Comparison of ENCODE assay signal across 10 cellular contexts in genomic region chr4:100372432-100372831, GRCh38.
DNase-seq lines count a peak whose midpoint lies in the region; ATAC-seq, FAIRE-seq and TF ChIP-seq lines count a peak whose summit lies in the region.
"Had no signal": no experiment of that assay in that cellular context is flagged by ENCODE, and none has a peak within 500 bp of the region (broad histone marks: within the 10 kb centered on the region; RNA-seq: fewer than 3 reads in every experiment).

No MANE protein-coding gene starts in this region.

- H3K27ac ChIP-seq in left ventricle myocardium inferior (replicated peaks) (no peak overlapping the region), right atrium auricular region (no peak overlapping the region), MM.1S (ENCODE audit: low read length) (no peak overlapping the region), H1 (ENCODE audit: low read depth, low read length) (no peak overlapping the region)

- H3K9me3 ChIP-seq in left ventricle myocardium inferior (replicated peaks) (no peaks in the 10 kb centered on the region), right atrium auricular region (no peaks in the 10 kb centered on the region), MM.1S (replicated peaks; ENCODE audit: insufficient read depth, low read length) (no peaks in the 10 kb centered on the region), H1 (ENCODE audit: insufficient read depth in 2 of 2, low read depth in 1 of 2, low read length in 1 of 2) (no peaks in the 10 kb centered on the region)

- H4K20me1 ChIP-seq in MM.1S (ENCODE audit: insufficient read depth, low read length) = no peaks in the 10 kb centered on the region
- H4K20me1 ChIP-seq in H1 (replicated peaks in 1 of 2; ENCODE audit: control insufficient read depth in 1 of 2, insufficient read depth in 2 of 2, low read length in 2 of 2) = no peaks in the 10 kb centered on the region

- no peak overlapping the region for H3K4me3 Mint-ChIP-seq in type B pancreatic cell

- H3K9me3 Mint-ChIP-seq in type B pancreatic cell = peaks cover 5% of the 10 kb centered on the region

- no peak overlapping the region for H3K27ac Mint-ChIP-seq in type B pancreatic cell

- no peak overlapping the region for H3K23ac ChIP-seq in H1 (ENCODE audit: insufficient read length)

- FAIRE-seq in H1 (lab: Jason Lieb, UNC) = no peak

- no peaks in the 10 kb centered on the region for H3K4me1 ChIP-seq in left ventricle myocardium inferior
- H3K4me1 ChIP-seq in right atrium auricular region = no peaks in the 10 kb centered on the region
- peaks cover 6% of the 10 kb centered on the region for H3K4me1 ChIP-seq in MM.1S (ENCODE audit: low read length)
- H3K4me1 ChIP-seq in H1 (replicated peaks in 1 of 4; ENCODE audit: control insufficient read depth in 3 of 4, insufficient read depth in 4 of 4, low read length in 3 of 4) = no peaks in the 10 kb centered on the region

- no peak overlapping the region for H3K4me3 ChIP-seq in left ventricle myocardium inferior
- no peak overlapping the region for H3K4me3 ChIP-seq in right atrium auricular region
- H3K4me3 ChIP-seq in MM.1S (ENCODE audit: low read length) = no peak overlapping the region
- no peak overlapping the region for H3K4me3 ChIP-seq in H1 (ENCODE audit: extremely low read depth in 1 of 4, insufficient read depth in 2 of 4, low read depth in 3 of 4, low read length in 4 of 4)
- H3K4me3 ChIP-seq: lung had no signal

- no peak overlapping the region for H3K18ac ChIP-seq in H1 (ENCODE audit: extremely low read depth, low read length)

- no peak overlapping the region for H4K91ac ChIP-seq in H1 (replicated peaks; ENCODE audit: insufficient read length, low read length)

- intact Hi-C loops in left ventricle myocardium inferior (cut with micrococcal nuclease) = no loop called here

- H3K36me3 Mint-ChIP-seq in type B pancreatic cell = no peaks in the 10 kb centered on the region

- no peaks in the 10 kb centered on the region for H3K23me2 ChIP-seq in H1 (ENCODE audit: low read depth, low read length)

- no peak overlapping the region for H2BK20ac ChIP-seq in H1 (ENCODE audit: low read length)

- H3F3A ChIP-seq in MM.1S (ENCODE audit: insufficient read depth, low read length) = no peaks in the 10 kb centered on the region

- no peak overlapping the region for H3K56ac ChIP-seq in H1 (replicated peaks; ENCODE audit: insufficient read length, low read depth, low read length)

- no peak overlapping the region for H3K14ac ChIP-seq in H1 (ENCODE audit: insufficient read length)

- no peaks in the 10 kb centered on the region for H3K4me1 Mint-ChIP-seq in type B pancreatic cell (ENCODE audit: unreplicated experiment)

- WGBS in H1 (ENCODE audit: extremely low coverage in 1 of 2, insufficient coverage in 1 of 2, insufficient read length in 1 of 2, insufficient replicate concordance in 2 of 2, low coverage in 1 of 2, low lambda C conversion rate in 2 of 2, missing lambda C conversion rate in 1 of 2), 2 experiments = 87% methylated on average over 3 of the region's 3 CpGs; no CpG with 5 or more reads in 1 of the 2 experiments

- DNase-seq in left ventricle myocardium inferior (no peak), right atrium auricular region (ENCODE audit: low spot score) (no peak), MM.1S (no peak), H1 (ENCODE audit: low read depth in 1 of 2, low spot score in 2 of 2) (peak in 1 of 2 experiments; percentile 44), type B pancreatic cell (ENCODE audit: extremely low spot score, unreplicated experiment) (no peak), NCI-H510A (lab: John Stamatoyannopoulos, UW) (no peak)
- DNase-seq: effector CD8-positive, alpha-beta T cell had no signal

- no peak overlapping the region for H3K4ac ChIP-seq in H1 (replicated peaks; ENCODE audit: insufficient read length, low read depth, low read length)

- POLR2A ChIA-PET in H1 (lab: Charles Lee; ENCODE audit: partially characterized antibody) = no interaction called here

- no peaks in the 10 kb centered on the region for H3K79me2 ChIP-seq in MM.1S (ENCODE audit: low read length)
- H3K79me2 ChIP-seq in H1 (ENCODE audit: control insufficient read depth in 1 of 2, insufficient read depth in 2 of 2, low read length in 2 of 2) = no peaks in the 10 kb centered on the region

- TF ChIP-seq EP300 in H1 (IDR thresholded peaks at IDR 0.05; ENCODE audit: borderline replicate concordance in 1 of 2, low read depth in 2 of 2, low read length in 2 of 2) = no peak

- no peak overlapping the region for H4K8ac ChIP-seq in H1 (ENCODE audit: extremely low read depth, insufficient read depth, low read length)

- H2BK12ac ChIP-seq in H1 (ENCODE audit: low read depth, low read length) = no peak overlapping the region

- H2BK5ac ChIP-seq in H1 (ENCODE audit: low read depth, low read length) = no peak overlapping the region

- no peaks in the 10 kb centered on the region for H3K27me3 ChIP-seq in left ventricle myocardium inferior (ENCODE audit: low read depth)
- no peaks in the 10 kb centered on the region for H3K27me3 ChIP-seq in right atrium auricular region
- no peaks in the 10 kb centered on the region for H3K27me3 ChIP-seq in MM.1S (replicated peaks; ENCODE audit: insufficient read depth, low read length)
- no peaks in the 10 kb centered on the region for H3K27me3 ChIP-seq in H1 (replicated peaks in 1 of 4; ENCODE audit: control insufficient read depth in 3 of 4, extremely low read depth in 1 of 4, insufficient read depth in 3 of 4, low read length in 3 of 4)

- no peaks in the 10 kb centered on the region for H3K9me2 ChIP-seq in MM.1S (replicated peaks; ENCODE audit: insufficient read depth, low read length)

- no peak for ATAC-seq in HG03442 (IDR thresholded peaks at IDR 0.05; ENCODE audit: unreplicated experiment)
- no peak for ATAC-seq in HG02763 (IDR thresholded peaks at IDR 0.05; ENCODE audit: unreplicated experiment)

- no peak overlapping the region for H2BK120ac ChIP-seq in H1 (replicated peaks; ENCODE audit: low read depth, low read length)

- H3K4me2 ChIP-seq in MM.1S (ENCODE audit: low read depth, low read length) (no peak overlapping the region), H1 (ENCODE audit: insufficient read depth in 1 of 2, low read depth in 2 of 2, low read length in 2 of 2) (no peak overlapping the region)

- no peaks in the 10 kb centered on the region for H3K27me3 Mint-ChIP-seq in type B pancreatic cell

- CTCF ChIA-PET in H1 (lab: Charles Lee; ENCODE audit: partially characterized antibody) = interaction anchor here (0.6 to 2.9 kb wide), 16 partner anchors 9 to 397 kb away, joined by 3 to 17 read pairs (median 4); no protein-coding TSS in a partner anchor

- H2AFZ ChIP-seq in MM.1S (ENCODE audit: low read length) (no peak overlapping the region), H1 (ENCODE audit: low read length) (no peak overlapping the region)

- TF ChIP-seq RAD21 in H1 (IDR thresholded peaks at IDR 0.05 in 1 of 2, conservative IDR thresholded peaks at IDR 0.05 in 1 of 2; ENCODE audit: low read depth in 2 of 2, low read length in 2 of 2) = peak; percentile 32 to 43; a peak in 3 of 4 replicates

- H2BK15ac ChIP-seq in H1 (ENCODE audit: low read length) = no peak overlapping the region

- no peaks in the 10 kb centered on the region for H3K79me1 ChIP-seq in H1 (ENCODE audit: low read depth, low read length)

- no peak for TF ChIP-seq POLR2A in H1 (IDR thresholded peaks at IDR 0.05; ENCODE audit: control extremely low read depth in 1 of 2, low read depth in 2 of 2, low read length in 2 of 2)

- TF ChIP-seq CTCF in left ventricle myocardium inferior (IDR thresholded peaks at IDR 0.05; ENCODE audit: borderline replicate concordance) (peak; percentile 30), right atrium auricular region (IDR thresholded peaks at IDR 0.05) (no peak), MM.1S (IDR thresholded peaks at IDR 0.05; ENCODE audit: low read length) (peak; percentile 29), H1 (IDR thresholded peaks at IDR 0.05; ENCODE audit: control extremely low read depth in 1 of 3, insufficient read depth in 1 of 3, low read depth in 1 of 3, low read length in 3 of 3) (peak in 2 of 3 experiments; percentile 39 to 57; a peak in 2 of 4 replicates), type B pancreatic cell (conservative IDR thresholded peaks at IDR 0.05) (peak; percentile 74)

- H2AK5ac ChIP-seq in H1 (ENCODE audit: low read depth, low read length) = no peak overlapping the region

- H3K36me3 ChIP-seq in left ventricle myocardium inferior = no peaks in the 10 kb centered on the region
- H3K36me3 ChIP-seq in right atrium auricular region = no peaks in the 10 kb centered on the region
- H3K36me3 ChIP-seq in MM.1S (replicated peaks; ENCODE audit: insufficient read depth, low read length) = no peaks in the 10 kb centered on the region
- no peaks in the 10 kb centered on the region for H3K36me3 ChIP-seq in H1 (ENCODE audit: control insufficient read depth in 2 of 4, insufficient read depth in 4 of 4, low read length in 3 of 4)

- no peak overlapping the region for H4K5ac ChIP-seq in H1 (ENCODE audit: insufficient read length, low read depth, low read length)

- H3K9ac ChIP-seq in MM.1S (ENCODE audit: low read length) (no peak overlapping the region), H1 (replicated peaks in 1 of 4; ENCODE audit: extremely low read depth in 1 of 4, low read depth in 3 of 4, low read length in 3 of 4) (no peak overlapping the region)

TF ChIP-seq in H1, 55 proteins besides CTCF, POLR2A, EP300 and RAD21 (continues in another document):
- TF ChIP-seq ZNF274 (IDR thresholded peaks at IDR 0.05; ENCODE audit: borderline replicate concordance, extremely low read depth, low read length) = no peak

Comparison
In these comparisons a context has a peak if more than half of its experiments do, and no peak if none do; other contexts are left out.
1. CTCF ChIP-seq: peak in left ventricle myocardium inferior (single experiment), MM.1S (single experiment), H1 (2 of 3) and type B pancreatic cell (single experiment); none in right atrium auricular region (0 of 2).